20 cellular contexts compared by ENCODE assay signal in the genomic region with DNA sequence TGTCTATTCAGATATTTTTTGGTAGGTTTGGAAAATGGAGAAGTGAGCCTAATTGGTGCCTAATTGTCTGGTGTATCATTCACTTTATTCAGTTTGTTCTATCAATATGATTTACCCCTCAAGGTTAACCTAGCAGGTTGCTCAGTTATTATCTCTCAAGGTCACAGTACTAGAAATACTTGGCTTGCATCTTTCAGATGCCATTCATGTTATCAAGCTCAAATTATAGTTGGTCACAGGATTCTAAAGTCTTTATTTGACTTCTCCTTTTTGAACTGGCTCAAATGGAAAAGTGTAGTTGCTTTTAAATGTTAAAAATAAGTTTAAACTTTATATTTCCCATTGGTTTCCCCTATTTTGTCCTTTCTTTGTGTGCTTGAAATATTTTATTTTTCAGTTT. TPM values are rescaled to one million over a fixed set of nuclear protein-coding genes. Genes with fewer than 3 reads are reported as not detected.
"Had no signal": no experiment of that assay in that cellular context is flagged by ENCODE, and none has a peak within 500 bp of the region (broad histone marks: within the 10 kb centered on the region; RNA-seq: fewer than 3 reads in every experiment).

No MANE protein-coding gene starts in this region.

- FAIRE-seq: pancreas had no signal

- H3K36me3 ChIP-seq: colonic mucosa, vagina had no signal

- H3K4me3 Mint-ChIP-seq: activated CD4-positive, alpha-beta T cell treated with anti-CD3 and anti-CD28 coated beads, Interleukin-2, amount 10 ng/mL, durations not matched to agents 24 days and 14 days; mesothelial cell of epicardium; neural progenitor cell had no signal

- H3K27me3 ChIP-seq: colonic mucosa, neural progenitor cell, pancreas, transverse colon, vagina had no signal

- H2AFZ ChIP-seq: neural progenitor cell had no signal

- H3K27ac ChIP-seq: colonic mucosa, neural progenitor cell, pancreas, skin epidermis, transverse colon, vagina had no signal

- H3K9me3 Mint-ChIP-seq: activated CD4-positive, alpha-beta T cell treated with anti-CD3 and anti-CD28 coated beads, Interleukin-2, amount 10 ng/mL, durations not matched to agents 24 days and 14 days; neural progenitor cell had no signal

- H3K4me2 ChIP-seq: neural progenitor cell had no signal

- H3K27ac Mint-ChIP-seq: mesothelial cell of epicardium, neural progenitor cell had no signal

- H3K4me1 ChIP-seq: colonic mucosa had no signal

- DNase-seq: activated CD4-positive, alpha-beta T cell treated with anti-CD3 and anti-CD28 coated beads, Interleukin-2, amount 10 ng/mL, durations not matched to agents 24 days and 14 days; activated CD4-positive, CD25-positive, alpha-beta regulatory T cell; activated CD8-positive, alpha-beta memory T cell treated with anti-CD3 and anti-CD28 coated beads for 24 hours; activated naive CD4-positive, alpha-beta T cell treated with Interleukin-2 at 50 U/mL for 16 hours; caudate nucleus; colonic mucosa; pancreas; stimulated activated CD4-positive, alpha-beta T cell treated with anti-CD3 and anti-CD28 coated beads, Interleukin-15, amount 100 ng/mL, for 24 hours; stimulated activated CD4-positive, alpha-beta T cell treated with anti-CD3 and anti-CD28 coated beads, Interleukin-4, amount 100 ng/mL, for 4 hours; stimulated activated CD8-positive, alpha-beta memory T cell treated with anti-CD3 and anti-CD28 coated beads, Interleukin-4, amount 100 ng/mL, for 48 hours; stimulated activated naive CD4-positive, alpha-beta T cell treated with Interleukin-2 at 50 U/mL for 16 hours; substantia nigra; T-helper 2 cell; transverse colon had no signal

- H3K4me3 ChIP-seq: colonic mucosa, lung, neural progenitor cell, pancreas, skin epidermis, transverse colon, vagina had no signal

- H3K9me3 ChIP-seq: colonic mucosa, pancreas, transverse colon, vagina had no signal

- H3K27me3 Mint-ChIP-seq: activated CD4-positive, alpha-beta T cell treated with anti-CD3 and anti-CD28 coated beads, Interleukin-2, amount 10 ng/mL, durations not matched to agents 24 days and 14 days had no signal

- H3K4me1 Mint-ChIP-seq: neural progenitor cell had no signal

- ATAC-seq: esophagus mucosa had no signal

- H3K9ac ChIP-seq: neural progenitor cell had no signal

RNA-seq across cellular contexts. Expression of a gene that starts 2.6 kb away (rescaled TPM):
- total RNA-seq: activated CD4-positive, alpha-beta T cell treated with anti-CD3 and anti-CD28 coated beads, Interleukin-2, amount 10 ng/mL, durations not matched to agents 24 days and 14 days; vagina had no signal
